Comparison of ENCODE assay signal across 14 cellular contexts in genomic region chr7:43621729-43622448, GRCh38. TPM values are rescaled to one million over a fixed set of nuclear protein-coding genes. Genes with fewer than 3 reads are reported as not detected.
DNase-seq lines count a peak whose midpoint lies in the region; ATAC-seq and TF ChIP-seq lines count a peak whose summit lies in the region.
"Had no signal": no experiment of that assay in that cellular context is flagged by ENCODE, and none has a peak within 500 bp of the region (broad histone marks: within the 10 kb centered on the region; RNA-seq: fewer than 3 reads in every experiment).

No MANE protein-coding gene starts in this region.

- H3K79me2 ChIP-seq in OCI-LY7 (ENCODE audit: insufficient read depth, low read depth, low read length) (peaks cover 36% of the 10 kb centered on the region; the same call in 1 of the 2 replicates), osteoblast (ENCODE audit: insufficient read depth, low read length) (peaks cover 95% of the 10 kb centered on the region)

- H3K9ac ChIP-seq in adipocyte (ENCODE audit: low read length) = no peak overlapping the region

- no TSS peak for BruUV-seq in OCI-LY7 (replicated peaks; lab: Mats Ljungman, UMichigan)

- no peak overlapping the region for H3K4me3 ChIP-seq in OCI-LY7 (ENCODE audit: low read depth, low read length, poor library complexity, severe bottlenecking)
- no peak overlapping the region for H3K4me3 ChIP-seq in adipocyte (ENCODE audit: low read length)
- H3K4me3 ChIP-seq in osteoblast (ENCODE audit: insufficient read depth, low read length) = no peak overlapping the region
- H3K4me3 ChIP-seq in psoas muscle = no peak overlapping the region
- H3K4me3 ChIP-seq: heart left ventricle, skin epidermis had no signal

- H3K9me3 ChIP-seq in OCI-LY7 (ENCODE audit: low read length) (no peaks in the 10 kb centered on the region), adipocyte (ENCODE audit: control insufficient read depth, low read length) (no peaks in the 10 kb centered on the region), osteoblast (ENCODE audit: low read depth, low read length) (no peaks in the 10 kb centered on the region), psoas muscle (no peaks in the 10 kb centered on the region)
- H3K9me3 ChIP-seq: Caco-2, heart left ventricle had no signal

- no peak for ATAC-seq in HG03378 (IDR thresholded peaks at IDR 0.05; ENCODE audit: unreplicated experiment)
- no peak for ATAC-seq in psoas muscle
- ATAC-seq: heart left ventricle, left cardiac atrium had no signal

- H4K20me1 ChIP-seq in OCI-LY7 (ENCODE audit: insufficient read depth, low read length) = 0 out of 2 replicates have a peak, but pooled peaks cover 16% of the 10 kb centered on the region
- peaks cover 21% of the 10 kb centered on the region for H4K20me1 ChIP-seq in osteoblast (ENCODE audit: insufficient read depth, low read length)

- H3K4me1 ChIP-seq in OCI-LY7 (ENCODE audit: insufficient read depth, low read length, poor library complexity, severe bottlenecking) = peaks cover 44% of the 10 kb centered on the region
- peaks cover 33% of the 10 kb centered on the region for H3K4me1 ChIP-seq in adipocyte (ENCODE audit: control insufficient read depth, insufficient read depth, low read length)
- H3K4me1 ChIP-seq in osteoblast (ENCODE audit: insufficient read depth, low read length) = peaks cover 50% of the 10 kb centered on the region
- no peaks in the 10 kb centered on the region for H3K4me1 ChIP-seq in psoas muscle
- H3K4me1 ChIP-seq: Caco-2 had no signal

- TF ChIP-seq CTCF in OCI-LY7 (conservative IDR thresholded peaks at IDR 0.05; ENCODE audit: low read length) = no peak
- TF ChIP-seq CTCF in osteoblast (IDR thresholded peaks at IDR 0.05; ENCODE audit: extremely low read depth, low read depth, low read length) = no peak
- no peak for TF ChIP-seq CTCF in psoas muscle (IDR thresholded peaks at IDR 0.05)

- no peaks in the 10 kb centered on the region for H3K27me3 ChIP-seq in adipocyte (replicated peaks; ENCODE audit: control insufficient read depth, insufficient read depth, low read length)
- no peaks in the 10 kb centered on the region for H3K27me3 ChIP-seq in osteoblast (ENCODE audit: insufficient read depth, low read length)
- H3K27me3 ChIP-seq in psoas muscle (ENCODE audit: insufficient read depth in 3 of 3, low read length in 2 of 3) = no peaks in the 10 kb centered on the region
- H3K27me3 ChIP-seq: heart left ventricle had no signal

- POLR2A ChIA-PET in OCI-LY7 (lab: Charles Lee) = interaction anchor here (0.6 to 1.3 kb wide), 5 partner anchors 10 to 259 kb away, joined by 3 to 5 read pairs (median 3); partner anchors contain the start of gene STK17A

- DNase-seq in EH (ENCODE audit: low read depth) (peak; percentile 69), OCI-LY7 (ENCODE audit: low spot score) (no peak), adipocyte (ENCODE audit: low read depth) (peak; percentile 51), osteoblast (ENCODE audit: insufficient read length, low spot score, missing footprints) (peak; percentile 58), psoas muscle (no peak), GOT3 (lab: John Stamatoyannopoulos, UW) (no peak), NCI-H2107 treated with DMSO at 0.1 percent for 48 hours (lab: John Stamatoyannopoulos, UW; ENCODE audit: unreplicated experiment) (no peak)
- DNase-seq: Caco-2; heart left ventricle; left cardiac atrium; NCI-H2107; NK-92 treated with Interleukin-12 subunit alpha and Interleukin-12 subunit beta, amount 100 ng/mL, for 24 hours had no signal

- intact Hi-C loops in OCI-LY7 (cut with micrococcal nuclease; ENCODE audit: unreplicated experiment) = no loop called here
- intact Hi-C loops in psoas muscle (cut with DNase I) = no loop called here

- WGBS in psoas muscle, 3 donors = 77 to 82% (median 79%) methylated on average over 5 of the region's 5 CpGs

- no peaks in the 10 kb centered on the region for H3K9me2 ChIP-seq in OCI-LY7 (ENCODE audit: insufficient read depth, low read length)

- CTCF ChIA-PET in OCI-LY7 (lab: Charles Lee; ENCODE audit: unreplicated experiment) = interaction anchor here (0.5 kb wide), 1 partner anchor 29 kb away, joined by 6 read pairs; no protein-coding TSS in a partner anchor

- H3K4me2 ChIP-seq in OCI-LY7 (ENCODE audit: low read length) (peak overlapping the region; percentile 6; the same call in 1 of the 2 replicates), osteoblast (ENCODE audit: insufficient read depth, low read length) (peak overlapping the region; percentile 49)

- H2AFZ ChIP-seq in OCI-LY7 (ENCODE audit: low read length) (no peak overlapping the region), osteoblast (ENCODE audit: low read length) (no peak overlapping the region)

- H3K27ac ChIP-seq in OCI-LY7 (ENCODE audit: low read depth, low read length, poor library complexity, severe bottlenecking) (no peak overlapping the region), osteoblast (ENCODE audit: low read depth, low read length) (peak overlapping the region; percentile 65), psoas muscle (no peak overlapping the region)

- H3K36me3 ChIP-seq in OCI-LY7 (ENCODE audit: insufficient read depth, low read length) (peaks cover 87% of the 10 kb centered on the region), adipocyte (ENCODE audit: control insufficient read depth, insufficient read depth, low read length, severe bottlenecking) (peaks cover 66% of the 10 kb centered on the region), osteoblast (ENCODE audit: insufficient read depth, low read length) (peaks cover 85% of the 10 kb centered on the region), psoas muscle (ENCODE audit: insufficient read depth in 1 of 2, low read depth in 1 of 2) (peaks cover 0 to 48% of the 10 kb centered on the region in 2 donors)

RNA-seq across cellular contexts. Expression of gene STK17A, which starts 39.0 kb away (rescaled TPM):
- total RNA-seq in OCI-LY7 (2014; rRNA removed; shearing (Covaris generic)) = 28.7 and 32.4 TPM in 2 replicates
- total RNA-seq in OCI-LY7 (2022) = 25.8 and 31.0 TPM in 2 replicates
- total RNA-seq in osteoblast = 95.2 and 109 TPM in 2 replicates
- total RNA-seq in psoas muscle = 10 to 100 TPM; 16.5 to 39.8 (median 19.6) TPM
- 10 to 100 TPM; 21.4 to 47.5 (median 43.3) TPM for polyA plus RNA-seq in psoas muscle

Comparison
In these comparisons a context has a peak if more than half of its experiments do, and no peak if none do; other contexts are left out.
1. DNase-seq: peak in EH (single experiment), adipocyte (single experiment) and osteoblast (single experiment); none in OCI-LY7 (single experiment), psoas muscle (0 of 2), GOT3 (single experiment) and NCI-H2107 treated with DMSO at 0.1 percent for 48 hours (single experiment).